8 cellular contexts compared by ENCODE assay signal in genomic region chr15:67520976-67521769, GRCh38. TPM values are rescaled to one million over a fixed set of nuclear protein-coding genes. Genes with fewer than 3 reads are reported as not detected.
DNase-seq lines count a peak whose midpoint lies in the region; ATAC-seq and TF ChIP-seq lines count a peak whose summit lies in the region.

TSS of gene C15orf61 (plus strand) at chr15:67521131. CDS start at chr15:67521249, 118 bp downstream.

- in situ Hi-C loops in mammary epithelial cell (cut with MboI; ENCODE audit: low sequenced_read_pairs in 2 of 2) = no loop called here

- H3K9me3 ChIP-seq in WERI-Rb-1 (ENCODE audit: severe bottlenecking) (no peaks in the 10 kb centered on the region), mammary epithelial cell (replicated peaks; ENCODE audit: insufficient read depth, low read length) (no peaks in the 10 kb centered on the region), spleen (no peaks in the 10 kb centered on the region)

- H2AFZ ChIP-seq in ACC112 (ENCODE audit: low read length, unreplicated experiment) (peak within 1 kb of the TSS; percentile 99), mammary epithelial cell (ENCODE audit: low read depth, low read length) (peak within 1 kb of the TSS; percentile 100)

- DNase-seq in NCI-H2107 treated with DMSO at 0.1 percent for 48 hours (lab: John Stamatoyannopoulos, UW; ENCODE audit: unreplicated experiment) = peak; percentile 19
- peak; percentile 87 for DNase-seq in WERI-Rb-1
- peak; percentile 87 for DNase-seq in mammary epithelial cell
- DNase-seq in inferior parietal cortex (ENCODE audit: extremely low spot score) = peak; percentile 76
- DNase-seq in spleen = peak; percentile 96

- no peaks in the 10 kb centered on the region for H4K20me1 ChIP-seq in mammary epithelial cell (ENCODE audit: insufficient read depth, low read length)

- intact Hi-C loops in mammary epithelial cell (cut with micrococcal nuclease) (loop anchor here (1.0 to 5.0 kb wide), 4 partner anchors 10 to 316 kb away; partner anchors contain the start of gene MAP2K5), spleen (cut with DNase I; ENCODE audit: low total_unique reads) (loop anchor here (5.0 kb wide), 1 partner anchor 316 kb away; no protein-coding TSS in a partner anchor)

- no TSS peak for BruUV-seq in mammary epithelial cell (replicated peaks; lab: Mats Ljungman, UMichigan)

- H3K27me3 ChIP-seq in ACC112 (ENCODE audit: insufficient read depth, low read length) (no peaks in the 10 kb centered on the region), WERI-Rb-1 (ENCODE audit: insufficient read depth, low read depth, severe bottlenecking) (no peaks in the 10 kb centered on the region), mammary epithelial cell (ENCODE audit: insufficient read depth, low read length) (no peaks in the 10 kb centered on the region), spleen (replicated peaks in 1 of 7) (no peaks in the 10 kb centered on the region)

- H3K79me2 ChIP-seq in ACC112 (ENCODE audit: control insufficient read depth, insufficient read depth, low read length, unreplicated experiment) (peaks cover 37% of the 10 kb centered on the region), mammary epithelial cell (ENCODE audit: insufficient read depth, low read length) (peaks cover 50% of the 10 kb centered on the region)

- dilution Hi-C loops in mammary epithelial cell (cut with HindIII; ENCODE audit: low sequenced_read_pairs) = no loop called here

- peak; percentile 74 for TF ChIP-seq POLR2A in GM18526 (IDR thresholded peaks at IDR 0.05; ENCODE audit: extremely low read depth, insufficient read length)
- peak in 1 of 3 donors; percentile 42 for TF ChIP-seq POLR2A in spleen (IDR thresholded peaks at IDR 0.05)

- H3K9ac ChIP-seq in mammary epithelial cell (ENCODE audit: insufficient read depth, low read length) = peak within 1 kb of the TSS; percentile 92

- WGBS in mammary epithelial cell (ENCODE audit: low coverage, missing lambda C conversion rate) = 4% methylated on average over 45 of the region's 97 CpGs
- 0% methylated on average over 31 to 97 of the region's 97 CpGs for WGBS in spleen, 5 donors

- TF ChIP-seq CTCF in WERI-Rb-1 (IDR thresholded peaks at IDR 0.05; ENCODE audit: low read depth, low read length) (0 out of 2 replicates have a peak, but pooled peaks have one; percentile 3), mammary epithelial cell (conservative IDR thresholded peaks at IDR 0.05 in 1 of 2, IDR thresholded peaks at IDR 0.05 in 1 of 2; ENCODE audit: extremely low read depth in 1 of 2, insufficient read depth in 1 of 2, low read depth in 1 of 2, low read length in 2 of 2) (no peak), spleen (IDR thresholded peaks at IDR 0.05 in 8 of 11, conservative IDR thresholded peaks at IDR 0.05 in 3 of 11) (no peak)

- peak; percentile 82 for ATAC-seq in HG03045 (IDR thresholded peaks at IDR 0.05; ENCODE audit: unreplicated experiment)

- peak within 1 kb of the TSS; percentile 86 for H3K4me2 ChIP-seq in mammary epithelial cell (ENCODE audit: insufficient read depth, low read depth, low read length)

- H3K27ac ChIP-seq in ACC112 (ENCODE audit: low read depth, low read length) = peak within 1 kb of the TSS; percentile 78
- peak within 1 kb of the TSS; percentile 97 for H3K27ac ChIP-seq in WERI-Rb-1
- peak within 1 kb of the TSS; percentile 85 for H3K27ac ChIP-seq in mammary epithelial cell (ENCODE audit: insufficient read depth, low read depth, low read length)
- H3K27ac ChIP-seq in spleen = peak within 1 kb of the TSS; percentile 90 to 97 (median 96)

- peaks cover 21% of the 10 kb centered on the region for H3K4me1 ChIP-seq in ACC112 (ENCODE audit: control insufficient read depth, insufficient read depth, low read length, unreplicated experiment)
- peaks cover 10% of the 10 kb centered on the region for H3K4me1 ChIP-seq in mammary epithelial cell (ENCODE audit: insufficient read depth, low read length)
- H3K4me1 ChIP-seq in spleen = peaks cover 12 to 42% (median 33%) of the 10 kb centered on the region in 6 donors

- CTCF ChIA-PET in mammary epithelial cell (lab: Charles Lee; ENCODE audit: low non-redundant PET) = no interaction called here

- no peaks in the 10 kb centered on the region for H3K36me3 ChIP-seq in ACC112 (ENCODE audit: insufficient read depth, low read length)
- H3K36me3 ChIP-seq in WERI-Rb-1 = peaks cover 8% of the 10 kb centered on the region
- H3K36me3 ChIP-seq in mammary epithelial cell (ENCODE audit: insufficient read depth, low read length) = peaks cover 3% of the 10 kb centered on the region
- H3K36me3 ChIP-seq in spleen = peaks cover 0 to 14% (median 0%) of the 10 kb centered on the region in 6 donors

- H3K4me3 ChIP-seq in ACC112 (ENCODE audit: low read depth, low read length) (peak within 1 kb of the TSS; percentile 89), WERI-Rb-1 (ENCODE audit: low read depth, low read length) (peak within 1 kb of the TSS; percentile 70), mammary epithelial cell (replicated peaks in 1 of 3; ENCODE audit: insufficient read depth in 1 of 3, low read depth in 2 of 3, low read length in 3 of 3) (peak within 1 kb of the TSS; percentile 75 to 85 (median 75)), spleen (peak within 1 kb of the TSS; percentile 71 to 91 (median 85))

RNA-seq across cellular contexts. Expression of gene C15orf61, which starts in this region (rescaled TPM):
- total RNA-seq in mammary epithelial cell (1 to 10 TPM; 6.2 to 6.3 TPM), spleen (1 to 10 TPM; 2.8 to 10.0 (median 4.6) TPM)
- polyA plus RNA-seq in mammary epithelial cell (1.9 TPM), spleen (1 to 10 TPM in 2 of 3 donors, under 1 TPM in 1; 0.87 to 1.5 (median 1.5) TPM)
- polyA minus RNA-seq in mammary epithelial cell = not detected

Comparison
In these comparisons a context has a peak if more than half of its experiments do, and no peak if none do; other contexts are left out.
1. Peak in every context shown above with its lines: DNase-seq, ATAC-seq, H3K4me3 ChIP-seq and H3K27ac ChIP-seq.
2. DNase-seq: peak in every context shown above with its lines; median percentile 96 in spleen; 87 in WERI-Rb-1; 87 in mammary epithelial cell; 76 in inferior parietal cortex; 19 in NCI-H2107 treated with DMSO at 0.1 percent for 48 hours.